In the genomic region with DNA sequence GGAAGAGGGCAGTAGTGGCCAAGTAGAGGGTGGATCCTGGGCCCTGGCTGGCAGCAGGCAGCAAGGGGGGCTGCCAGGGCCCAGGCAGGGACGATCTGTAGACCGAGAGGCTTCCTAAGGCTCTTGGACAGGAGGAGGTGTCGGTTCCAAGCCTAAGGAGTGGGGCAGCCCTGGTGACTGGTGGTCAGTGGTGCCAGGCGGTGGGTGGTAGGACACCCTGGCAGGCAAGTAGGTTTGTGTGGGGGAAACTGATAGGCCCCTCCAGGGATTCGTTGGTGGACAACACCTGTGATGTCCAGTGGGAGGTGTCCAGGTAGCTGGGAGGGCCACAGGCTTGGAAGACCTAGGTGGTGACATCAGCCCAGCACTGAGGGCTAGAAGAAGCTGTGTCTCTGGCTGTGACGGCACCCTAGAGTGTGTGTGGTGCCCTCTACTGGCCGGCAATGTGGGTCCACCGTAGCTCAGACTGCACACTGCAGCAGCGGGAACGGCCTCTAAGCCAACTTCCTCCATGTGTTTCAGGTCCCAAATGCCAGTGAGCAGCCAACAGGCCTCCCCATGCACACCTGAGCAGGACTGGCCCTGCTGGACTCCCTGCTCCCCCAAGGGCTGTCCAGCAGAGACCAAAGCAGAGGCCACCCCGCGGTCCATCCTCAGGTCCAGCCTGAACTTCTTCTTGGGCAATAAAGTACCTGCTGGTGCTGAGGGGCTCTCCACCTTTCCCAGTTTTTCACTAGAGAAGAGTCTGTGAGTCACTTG, we compare ENCODE assay signal across 8 cellular contexts.
A peak's percentile ranks its signal among the peaks of the same experiment; 100 is the strongest.
DNase-seq lines count a peak whose midpoint lies in the region; ATAC-seq lines count a peak whose summit lies in the region.

No MANE protein-coding gene starts in this region.

- peaks cover 10% of the 10 kb centered on the region for H3K4me1 Mint-ChIP-seq in stimulated activated effector memory CD8-positive, alpha-beta T cell treated with anti-CD3 and anti-CD28 coated beads, Interleukin-12 subunit alpha, Interleukin-12 subunit beta, amount 100 ng/mL, for 72 hours

- no peaks in the 10 kb centered on the region for H3K9me3 Mint-ChIP-seq in stimulated activated effector memory CD8-positive, alpha-beta T cell treated with anti-CD3 and anti-CD28 coated beads, Interleukin-12 subunit alpha, Interleukin-12 subunit beta, amount 100 ng/mL, for 72 hours

- no peak overlapping the region for H3K4me3 Mint-ChIP-seq in stimulated activated effector memory CD8-positive, alpha-beta T cell treated with anti-CD3 and anti-CD28 coated beads, Interleukin-12 subunit alpha, Interleukin-12 subunit beta, amount 100 ng/mL, for 72 hours

- peak; percentile 96 for ATAC-seq in stimulated activated effector memory CD8-positive, alpha-beta T cell treated with anti-CD3 and anti-CD28 coated beads, Interleukin-12 subunit alpha, Interleukin-12 subunit beta, amount 100 ng/mL, for 72 hours
- no peak for ATAC-seq in HG03571 (IDR thresholded peaks at IDR 0.05; ENCODE audit: unreplicated experiment)

- no peaks in the 10 kb centered on the region for H3K36me3 Mint-ChIP-seq in stimulated activated effector memory CD8-positive, alpha-beta T cell treated with anti-CD3 and anti-CD28 coated beads, Interleukin-12 subunit alpha, Interleukin-12 subunit beta, amount 100 ng/mL, for 72 hours

- peak; percentile 10 for DNase-seq in NCI-H510A (lab: John Stamatoyannopoulos, UW)
- DNase-seq in NCI-H510A treated with DMSO at 0.1 percent for 48 hours (lab: John Stamatoyannopoulos, UW), result no peak
- DNase-seq in NCI-H748 treated with DMSO at 0.1 percent for 48 hours (lab: John Stamatoyannopoulos, UW), result peak; percentile 20
- DNase-seq in activated CD4-positive, alpha-beta T cell treated with anti-CD3 and anti-CD28 coated beads, Interleukin-2, amount 50 U/mL, for 4 hours, result peak; percentile 59 to 65
- DNase-seq in effector CD4-positive, alpha-beta T cell, result peak; percentile 51
- DNase-seq in midbrain (lab: John Stamatoyannopoulos, UW), result peak; percentile 18
- peak; percentile 58 to 80 for DNase-seq in stimulated activated effector memory CD8-positive, alpha-beta T cell treated with anti-CD3 and anti-CD28 coated beads, Interleukin-12 subunit alpha, Interleukin-12 subunit beta, amount 100 ng/mL, for 72 hours (ENCODE audit: low spot score in 2 of 2)

- no peak overlapping the region for H3K27ac Mint-ChIP-seq in stimulated activated effector memory CD8-positive, alpha-beta T cell treated with anti-CD3 and anti-CD28 coated beads, Interleukin-12 subunit alpha, Interleukin-12 subunit beta, amount 100 ng/mL, for 72 hours
